1 cellular context compared by ENCODE assay signal in the genomic region with DNA sequence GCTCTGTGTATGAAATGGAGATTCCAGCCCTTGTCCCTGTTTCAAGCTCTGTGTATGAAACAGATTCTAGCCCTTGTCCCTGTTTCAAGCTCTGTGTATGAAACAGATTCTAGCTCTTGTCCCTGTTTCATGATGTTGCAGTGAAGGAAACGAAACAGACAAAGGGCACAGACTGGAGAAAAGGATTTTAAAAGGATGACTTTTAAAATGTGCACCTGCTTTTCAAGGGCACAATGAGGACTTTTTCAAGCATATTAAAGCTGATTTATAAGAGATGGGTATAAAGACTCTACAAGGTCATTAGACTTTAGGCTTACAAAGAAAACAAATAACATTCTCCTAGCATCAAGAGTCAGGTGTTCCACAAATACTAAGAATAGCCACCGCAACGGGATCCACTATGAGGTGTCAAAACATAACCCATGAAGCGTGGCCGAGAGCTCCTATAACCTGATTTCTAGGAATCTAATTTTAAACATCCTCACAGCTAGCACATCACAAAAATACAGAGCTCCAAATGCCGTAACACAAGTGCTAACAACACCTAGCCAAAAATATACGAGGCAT.
TF ChIP-seq lines count a peak whose summit lies in the region.

No MANE protein-coding gene starts in this region.

TF ChIP-seq in IMR-90, 13 proteins besides CTCF, POLR2A, EP300 and RAD21:
- no peak for TF ChIP-seq MAZ (IDR thresholded peaks at IDR 0.05; ENCODE audit: borderline replicate concordance, low read depth, low read length)
- TF ChIP-seq SMC3 (IDR thresholded peaks at IDR 0.05; ENCODE audit: low read depth, low read length): no peak
- TF ChIP-seq MAFK (IDR thresholded peaks at IDR 0.05; ENCODE audit: low read depth, low read length): no peak
- no peak for TF ChIP-seq RCOR1 (IDR thresholded peaks at IDR 0.05; ENCODE audit: insufficient replicate concordance, low read length)
